In genomic region chr5:172356047-172356446, GRCh38 we compare ENCODE assay signal across 18 cellular contexts.
"Had no signal": no experiment of that assay in that cellular context is flagged by ENCODE, and none has a peak within 500 bp of the region (broad histone marks: within the 10 kb centered on the region; RNA-seq: fewer than 3 reads in every experiment).

No MANE protein-coding gene starts in this region.

- DNase-seq: erythroblast; foreskin melanocyte; heart right ventricle; hypothalamus; kidney glomerular epithelial cell; naive thymus-derived CD4-positive, alpha-beta T cell; sigmoid colon; stimulated activated CD4-positive, alpha-beta T cell treated with anti-CD3 and anti-CD28 coated beads, Interleukin-2, amount 100 ng/mL, for 24 hours; stimulated activated CD4-positive, alpha-beta T cell treated with anti-CD3 and anti-CD28 coated beads, Interleukin-4, amount 100 ng/mL, for 4 hours; stimulated activated naive CD4-positive, alpha-beta T cell; stomach; substantia nigra; transverse colon had no signal

- H3K36me3 Mint-ChIP-seq: naive thymus-derived CD4-positive, alpha-beta T cell had no signal

- H3K4me3 ChIP-seq: heart right ventricle, right atrium auricular region, sigmoid colon, skin epidermis, stomach, thoracic aorta, transverse colon had no signal

- H3K36me3 ChIP-seq: neutrophil had no signal

- H3K4me1 Mint-ChIP-seq: naive thymus-derived CD4-positive, alpha-beta T cell had no signal

- H3K4me1 ChIP-seq: sigmoid colon, transverse colon had no signal

- H3K27me3 Mint-ChIP-seq: naive thymus-derived CD4-positive, alpha-beta T cell had no signal

- ATAC-seq: naive thymus-derived CD4-positive, alpha-beta T cell had no signal

- H3K27me3 ChIP-seq: heart right ventricle, neutrophil, right atrium auricular region, sigmoid colon, stomach, transverse colon had no signal

- H3K27ac ChIP-seq: heart right ventricle, neutrophil, right atrium auricular region, sigmoid colon, skin epidermis, stomach, thoracic aorta, transverse colon had no signal

- H3K27ac Mint-ChIP-seq: dendritic cell treated with granulocyte-macrophage colony-stimulating factor and Interleukin-4, amounts not matched to agents 40 ng/mL and 50 ng/mL, for 4 days; naive thymus-derived CD4-positive, alpha-beta T cell had no signal

- H3K4me3 Mint-ChIP-seq: dendritic cell treated with granulocyte-macrophage colony-stimulating factor and Interleukin-4, amounts not matched to agents 40 ng/mL and 50 ng/mL, for 4 days; naive thymus-derived CD4-positive, alpha-beta T cell had no signal

- H3K9me3 ChIP-seq: heart right ventricle, neutrophil, right atrium auricular region, sigmoid colon, stomach, thoracic aorta, transverse colon had no signal

- H3K9me3 Mint-ChIP-seq: dendritic cell treated with granulocyte-macrophage colony-stimulating factor and Interleukin-4, amounts not matched to agents 40 ng/mL and 50 ng/mL, for 4 days had no signal
